1 cellular context compared by ENCODE assay signal in genomic region chr9:96994531-96995016, GRCh38. TPM values are rescaled to one million over a fixed set of nuclear protein-coding genes. Genes with fewer than 3 reads are reported as not detected.
"Had no signal": no experiment of that assay in that cellular context is flagged by ENCODE, and none has a peak within 500 bp of the region (broad histone marks: within the 10 kb centered on the region; RNA-seq: fewer than 3 reads in every experiment).

No MANE protein-coding gene starts in this region.

RNA-seq across cellular contexts. Expression of gene CTSV, which starts 44.4 kb away (rescaled TPM):
- total RNA-seq: aorta had no signal
